In genomic region chr16:89491238-89491869, GRCh38 we compare ENCODE assay signal across 8 cellular contexts. TPM values are rescaled to one million over a fixed set of nuclear protein-coding genes. Genes with fewer than 3 reads are reported as not detected.
DNase-seq lines count a peak whose midpoint lies in the region; ATAC-seq and TF ChIP-seq lines count a peak whose summit lies in the region.

No MANE protein-coding gene starts in this region.

- H3K27me3 Mint-ChIP-seq in mesothelial cell of epicardium (ENCODE audit: low read depth): no peaks in the 10 kb centered on the region

- no peaks in the 10 kb centered on the region for H3K9me3 Mint-ChIP-seq in mesothelial cell of epicardium

- H3K4me1 Mint-ChIP-seq in mesothelial cell of epicardium: peaks cover 34% of the 10 kb centered on the region

- peak overlapping the region; percentile 71 to 73 for H3K4me3 ChIP-seq in cardiac fibroblast (replicated peaks in 1 of 2; ENCODE audit: low read depth in 2 of 2, low read length in 2 of 2)

- H3K4me3 Mint-ChIP-seq in mesothelial cell of epicardium: peak overlapping the region; percentile 84

- intact Hi-C loops in sciatic nerve (cut with DNase I): loop anchor here (10.0 kb wide), 1 partner anchor 157 kb away; no protein-coding TSS in a partner anchor

- ATAC-seq in sciatic nerve (no peak), HG02885 (IDR thresholded peaks at IDR 0.05; ENCODE audit: poor library complexity, unreplicated experiment) (no peak)

- TF ChIP-seq CTCF in cardiac fibroblast (IDR thresholded peaks at IDR 0.05; ENCODE audit: low read depth, low read length): peak; percentile 17
- TF ChIP-seq CTCF in mesothelial cell of epicardium (IDR thresholded peaks at IDR 0.05; ENCODE audit: unreplicated experiment): peak; percentile 40

- H3K27ac Mint-ChIP-seq in mesothelial cell of epicardium: peak overlapping the region; percentile 94

- DNase-seq in GM03348 (ENCODE audit: low spot score): peak; percentile 39
- DNase-seq in NAMALWA (ENCODE audit: low spot score): peak; percentile 83
- peak in 1 of 2 donors; percentile 48 for DNase-seq in cardiac fibroblast (ENCODE audit: low read depth in 2 of 2)
- DNase-seq in mesothelial cell of epicardium (ENCODE audit: low spot score in 2 of 2, unreplicated experiment in 2 of 2): no peak
- DNase-seq in DMS79 treated with DMSO at 0.1 percent for 48 hours (lab: John Stamatoyannopoulos, UW): no peak
- no peak for DNase-seq in sciatic nerve (ENCODE audit: low spot score)
- no peak for DNase-seq in activated gamma-delta T cell treated with Interleukin-2 at 50 U/mL for 16 hours

- peaks cover 2% of the 10 kb centered on the region for H3K36me3 Mint-ChIP-seq in mesothelial cell of epicardium

RNA-seq across cellular contexts. Expression of gene ANKRD11, which starts 1.0 kb away (rescaled TPM):
- 230 to 247 TPM (median 233 TPM) in 3 replicates for total RNA-seq in mesothelial cell of epicardium
- 140 TPM for total RNA-seq in sciatic nerve

RNA-seq across cellular contexts. Expression of gene SPG7, which starts 16.8 kb away (rescaled TPM):
- total RNA-seq in mesothelial cell of epicardium (186 to 199 TPM (median 187 TPM) in 3 replicates), sciatic nerve (104 TPM)

Comparison
In these comparisons a context has a peak if more than half of its experiments do, and no peak if none do; other contexts are left out.
1. DNase-seq: peak in GM03348 (single experiment) and NAMALWA (single experiment); none in mesothelial cell of epicardium (0 of 2), DMS79 treated with DMSO at 0.1 percent for 48 hours (single experiment), sciatic nerve (single experiment) and activated gamma-delta T cell treated with Interleukin-2 at 50 U/mL for 16 hours (single experiment).